1 cellular context compared by ENCODE assay signal in genomic region chr11:60332923-60333322, GRCh38.
TF ChIP-seq lines count a peak whose summit lies in the region.

No MANE protein-coding gene starts in this region.

TF ChIP-seq in K562, 482 proteins besides CTCF, POLR2A, EP300 and RAD21:
- TF ChIP-seq ZNF511 (CRISPR knock-in tag; IDR thresholded peaks at IDR 0.05): no peak
- TF ChIP-seq ZKSCAN8 (CRISPR knock-in tag; IDR thresholded peaks at IDR 0.05): no peak
- no peak for TF ChIP-seq GATAD2B (IDR thresholded peaks at IDR 0.05; ENCODE audit: borderline replicate concordance)
- TF ChIP-seq NEUROD1 (IDR thresholded peaks at IDR 0.05; ENCODE audit: borderline replicate concordance, low read depth, low read length, partially characterized antibody): no peak
- TF ChIP-seq STAT5B (CRISPR knock-in tag; IDR thresholded peaks at IDR 0.05): no peak
- TF ChIP-seq NCOA4 (IDR thresholded peaks at IDR 0.05; ENCODE audit: partially characterized antibody): no peak
- TF ChIP-seq ID3 (CRISPR knock-in tag; IDR thresholded peaks at IDR 0.05): no peak
- no peak for TF ChIP-seq ID3 (tag; IDR thresholded peaks at IDR 0.05)
